8 cellular contexts compared by ENCODE assay signal in the genomic region with DNA sequence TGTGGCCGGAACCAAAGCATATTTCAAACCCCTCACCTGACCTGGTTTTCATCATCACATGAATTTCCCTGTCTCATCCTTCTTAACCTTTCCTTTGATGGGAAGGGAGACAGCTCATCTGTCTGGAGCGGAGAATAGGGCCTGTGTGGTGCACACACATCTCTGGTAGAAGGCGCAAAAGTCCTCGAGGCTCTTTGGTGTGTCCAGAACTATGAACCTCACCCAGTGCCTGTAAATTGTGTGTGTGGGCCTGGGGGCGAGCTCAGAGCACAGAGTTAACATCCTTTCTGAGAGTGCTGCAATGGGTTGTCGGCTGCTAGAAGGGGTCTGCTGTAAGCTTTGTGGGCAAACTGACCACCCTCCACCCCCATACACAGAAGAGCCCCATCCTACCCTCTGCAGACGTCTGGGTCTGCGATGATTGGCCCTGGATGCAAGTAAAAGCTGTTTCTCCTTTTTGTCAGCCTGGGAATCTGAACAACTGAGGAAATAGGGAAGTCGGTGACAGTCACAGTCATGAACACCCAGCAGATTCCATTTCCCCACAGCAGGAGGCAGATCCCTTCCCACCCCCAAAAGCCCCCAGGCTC. TPM values are rescaled to one million over a fixed set of nuclear protein-coding genes. Genes with fewer than 3 reads are reported as not detected.
DNase-seq lines count a peak whose midpoint lies in the region; ATAC-seq and TF ChIP-seq lines count a peak whose summit lies in the region.

No MANE protein-coding gene starts in this region.

- H3K27me3 Mint-ChIP-seq in chondrocyte (ENCODE audit: low read depth), result peaks cover 4% of the 10 kb centered on the region

- peak overlapping the region; percentile 48 to 76 for H3K27ac ChIP-seq in mucosa of rectum (ENCODE audit: low read depth in 2 of 2, low read length in 2 of 2)

- CTCF ChIA-PET in BJ (lab: Yijun Ruan, JAX), result no interaction called here

- peak overlapping the region; percentile 72 to 84 for H3K9ac ChIP-seq in mucosa of rectum (ENCODE audit: low read depth in 1 of 2, low read length in 2 of 2)

- DNase-seq in BJ (ENCODE audit: low read depth) (no peak), chondrocyte (ENCODE audit: low spot score) (no peak), putamen (ENCODE audit: low spot score) (no peak), MG63 (no peak), amniotic stem cell (lab: John Stamatoyannopoulos, UW) (no peak)
- no peak for DNase-seq in Jurkat, Clone E6-1 (ENCODE audit: low read depth, low spot score)

- H3K27me3 ChIP-seq in BJ (ENCODE audit: control insufficient read depth, insufficient read depth, low read length) (no peaks in the 10 kb centered on the region), mucosa of rectum (ENCODE audit: control insufficient read depth in 2 of 2, insufficient read depth in 2 of 2, low read length in 2 of 2) (no peaks in the 10 kb centered on the region), MG63 (no peaks in the 10 kb centered on the region)

- H3K36me3 ChIP-seq in BJ (ENCODE audit: control insufficient read depth, insufficient read depth, low read length) (no peaks in the 10 kb centered on the region), mucosa of rectum (ENCODE audit: control insufficient read depth in 2 of 2, insufficient read depth in 2 of 2, low read length in 2 of 2) (no peaks in the 10 kb centered on the region), MG63 (no peaks in the 10 kb centered on the region)

- H3K4me3 Mint-ChIP-seq in chondrocyte (ENCODE audit: unreplicated experiment), result peak overlapping the region; percentile 77

- peaks cover 29% of the 10 kb centered on the region for H3K4me1 Mint-ChIP-seq in chondrocyte (ENCODE audit: low read depth)

- POLR2A ChIA-PET in BJ (lab: Charles Lee), result no interaction called here

- no peak overlapping the region for H3K27ac Mint-ChIP-seq in chondrocyte (ENCODE audit: unreplicated experiment)

- no peaks in the 10 kb centered on the region for H3K9me3 Mint-ChIP-seq in chondrocyte (ENCODE audit: low read depth)

- peaks cover 19 to 34% of the 10 kb centered on the region in 2 donors for H3K4me1 ChIP-seq in mucosa of rectum (ENCODE audit: control insufficient read depth in 2 of 2, insufficient read depth in 2 of 2, low read length in 2 of 2)

- ATAC-seq in HG03469 (IDR thresholded peaks at IDR 0.05; ENCODE audit: unreplicated experiment), result no peak

- peak overlapping the region; percentile 70 for H3K4me3 ChIP-seq in BJ (ENCODE audit: low read depth, low read length)
- H3K4me3 ChIP-seq in Jurkat, Clone E6-1 (ENCODE audit: low read length), result peak overlapping the region; percentile 76
- H3K4me3 ChIP-seq in mucosa of rectum (ENCODE audit: low read length in 2 of 2), result peak overlapping the region; percentile 70 to 83
- no peak overlapping the region for H3K4me3 ChIP-seq in MG63

- no peak; the same call in 1 of the 2 replicates for TF ChIP-seq CTCF in BJ (IDR thresholded peaks at IDR 0.05; ENCODE audit: insufficient read depth, low read depth, low read length)
- TF ChIP-seq CTCF in chondrocyte (IDR thresholded peaks at IDR 0.05), result no peak

- H3K36me3 Mint-ChIP-seq in chondrocyte (ENCODE audit: low read depth), result no peaks in the 10 kb centered on the region

- H3K9me3 ChIP-seq in mucosa of rectum (ENCODE audit: control insufficient read depth in 2 of 2, low read length in 2 of 2) (no peaks in the 10 kb centered on the region), MG63 (no peaks in the 10 kb centered on the region)

RNA-seq across cellular contexts. Expression of gene GALNT6, which starts 0.7 kb away (rescaled TPM):
- 27.7 and 47.1 TPM in 2 replicates for polyA plus RNA-seq in BJ (2011; rRNA removed)
- polyA minus RNA-seq in BJ (2011; rRNA and poly(A)+ RNA removed), result 23.2 and 31.9 TPM in 2 replicates
- polyA plus RNA-seq in Jurkat, Clone E6-1 (2012; ENCODE audit: insufficient read depth, insufficient read length), result 28.3 TPM
- 0.90 to 1.5 TPM (median 1.1 TPM) in 3 replicates for total RNA-seq in chondrocyte
- total RNA-seq in MG63 (2014; rRNA removed; shearing (Covaris generic); ENCODE audit: low replicate concordance), result not detected in 2 replicates

RNA-seq across cellular contexts. Expression of gene SLC4A8, which starts 34.1 kb away (rescaled TPM):
- 4.9 and 7.3 TPM in 2 replicates for polyA plus RNA-seq in BJ (2011; rRNA removed)
- polyA minus RNA-seq in BJ (2011; rRNA and poly(A)+ RNA removed), result 5.0 and 8.6 TPM in 2 replicates
- 4.1 TPM for polyA plus RNA-seq in Jurkat, Clone E6-1 (2012; ENCODE audit: insufficient read depth, insufficient read length)
- 2.4 to 5.4 TPM (median 2.7 TPM) in 3 replicates for total RNA-seq in chondrocyte
- 0.89 and 0.96 TPM in 2 replicates for total RNA-seq in MG63 (2014; rRNA removed; shearing (Covaris generic); ENCODE audit: low replicate concordance)

RNA-seq across cellular contexts. Expression of gene CELA1, which starts 44.1 kb away (rescaled TPM):
- not detected in 2 replicates for polyA plus RNA-seq in BJ (2011; rRNA removed)
- polyA minus RNA-seq in BJ (2011; rRNA and poly(A)+ RNA removed), result not detected in 2 replicates
- polyA plus RNA-seq in Jurkat, Clone E6-1 (2012; ENCODE audit: insufficient read depth, insufficient read length), result not detected
- total RNA-seq in chondrocyte, result not detected in 3 replicates
- not detected in 2 replicates for total RNA-seq in MG63 (2014; rRNA removed; shearing (Covaris generic); ENCODE audit: low replicate concordance)
